8 cellular contexts compared by ENCODE assay signal in genomic region chr1:5992814-5993552, GRCh38. TPM values are rescaled to one million over a fixed set of nuclear protein-coding genes. Genes with fewer than 3 reads are reported as not detected.
DNase-seq lines count a peak whose midpoint lies in the region; ATAC-seq, FAIRE-seq and TF ChIP-seq lines count a peak whose summit lies in the region.

No MANE protein-coding gene starts in this region.

- H3K4me3 Mint-ChIP-seq in brain: peak overlapping the region; percentile 89 to 96 (median 94)

- H3K27me3 ChIP-seq in BE2C (no peaks in the 10 kb centered on the region), tibial nerve (no peaks in the 10 kb centered on the region)

- DNase-seq in BE2C: peak; percentile 32
- DNase-seq in GM19239 (ENCODE audit: insufficient read length, low spot score): no peak
- DNase-seq in NCI-H82 (lab: John Stamatoyannopoulos, UW): peak; percentile 82
- DNase-seq in lower leg skin (ENCODE audit: low spot score in 2 of 2): no peak
- no peak for DNase-seq in tibial nerve (ENCODE audit: low spot score in 2 of 2)
- DNase-seq in NCI-H128 (lab: John Stamatoyannopoulos, UW; ENCODE audit: unreplicated experiment): no peak

- peak overlapping the region in 2 of 4 donors; percentile 86 to 97 for H3K27ac ChIP-seq in tibial nerve

- H3K9me3 ChIP-seq in BE2C: no peaks in the 10 kb centered on the region
- no peaks in the 10 kb centered on the region for H3K9me3 ChIP-seq in tibial nerve

- H3K4me3 ChIP-seq in BE2C (ENCODE audit: low read depth, low read length) (peak overlapping the region; percentile 61), lower leg skin (ENCODE audit: low read depth, poor library complexity, severe bottlenecking) (peak overlapping the region; percentile 26), tibial nerve (peak overlapping the region; percentile 58 to 100 (median 80))

- H3K27me3 Mint-ChIP-seq in brain: peaks cover 13% of the 10 kb centered on the region

- TF ChIP-seq POLR2A in lower leg skin (IDR thresholded peaks at IDR 0.05) (no peak), tibial nerve (IDR thresholded peaks at IDR 0.05) (no peak), GM18505 (IDR thresholded peaks at IDR 0.05; ENCODE audit: borderline replicate concordance, extremely low read depth, insufficient read depth, insufficient read length) (no peak)

- no peaks in the 10 kb centered on the region for H3K36me3 ChIP-seq in BE2C
- H3K36me3 ChIP-seq in tibial nerve: peaks cover 0 to 6% (median 0%) of the 10 kb centered on the region in 3 donors

- H3K27ac Mint-ChIP-seq in brain: peak overlapping the region; percentile 69 to 96 (median 90)

- no peaks in the 10 kb centered on the region for H3K4me1 ChIP-seq in BE2C
- H3K4me1 ChIP-seq in tibial nerve: peaks cover 0 to 36% (median 20%) of the 10 kb centered on the region in 4 donors

- intact Hi-C loops in lower leg skin (cut with DNase I; ENCODE audit: low total_unique reads): no loop called here

- no peaks in the 10 kb centered on the region for H3K36me3 Mint-ChIP-seq in brain

- 1 to 2% methylated on average over 44 to 49 of the region's 49 CpGs for WGBS in lower leg skin, 2 donors
- whole genome bisulfite sequencing in tibial nerve, 2 donors: 1% methylated on average over 49 of the region's 49 CpGs

- no peak for ATAC-seq in GM18505 (IDR thresholded peaks at IDR 0.05; ENCODE audit: unreplicated experiment)

- TF ChIP-seq CTCF in BE2C (IDR thresholded peaks at IDR 0.05; ENCODE audit: low read depth, low read length) (no peak), brain (conservative IDR thresholded peaks at IDR 0.05) (no peak), lower leg skin (IDR thresholded peaks at IDR 0.05) (no peak), tibial nerve (IDR thresholded peaks at IDR 0.05) (no peak)

- peaks cover 37% of the 10 kb centered on the region for H3K4me1 Mint-ChIP-seq in brain

- H3K9me3 Mint-ChIP-seq in brain: no peaks in the 10 kb centered on the region

- peak; percentile 72 for FAIRE-seq in GM19239 (lab: Jason Lieb, UNC)

- no peak for TF ChIP-seq EP300 in tibial nerve (IDR thresholded peaks at IDR 0.05)

RNA-seq across cellular contexts. Expression of gene NPHP4, which starts 0.8 kb away (rescaled TPM):
- polyA plus RNA-seq in BE2C (2012; ENCODE audit: insufficient read depth, insufficient read length, low read depth): 13.0 TPM
- polyA plus RNA-seq in brain (ENCODE audit: insufficient read depth, low read depth, low replicate concordance): 10.4 TPM
- total RNA-seq in lower leg skin (10 to 100 TPM; 11.2 to 24.5 (median 18.2) TPM), tibial nerve (10 to 100 TPM; 14.7 to 34.5 (median 28.0) TPM)

RNA-seq across cellular contexts. Expression of gene KCNAB2, which starts 52.7 kb away (rescaled TPM):
- 19.1 TPM for polyA plus RNA-seq in BE2C (2012; ENCODE audit: insufficient read depth, insufficient read length, low read depth)
- polyA plus RNA-seq in brain (ENCODE audit: insufficient read depth, low read depth, low replicate concordance): 91.0 TPM
- total RNA-seq in lower leg skin (10 to 100 TPM in 2 of 4 donors, 1 to 10 TPM in 2; 4.2 to 12.0 (median 10.0) TPM), tibial nerve (10 to 100 TPM in 2 of 4 donors, 1 to 10 TPM in 2; 7.0 to 21.4 (median 13.8) TPM)

Comparison
In these comparisons a context has a peak if more than half of its experiments do, and no peak if none do; other contexts are left out.
1. DNase-seq: peak in BE2C (single experiment) and NCI-H82 (single experiment); none in GM19239 (single experiment), lower leg skin (0 of 2), tibial nerve (0 of 2) and NCI-H128 (single experiment).
2. H3K4me3 ChIP-seq: peak in every context shown above with its lines; median percentile 80 in tibial nerve; 61 in BE2C; 26 in lower leg skin.